In the genomic region with DNA sequence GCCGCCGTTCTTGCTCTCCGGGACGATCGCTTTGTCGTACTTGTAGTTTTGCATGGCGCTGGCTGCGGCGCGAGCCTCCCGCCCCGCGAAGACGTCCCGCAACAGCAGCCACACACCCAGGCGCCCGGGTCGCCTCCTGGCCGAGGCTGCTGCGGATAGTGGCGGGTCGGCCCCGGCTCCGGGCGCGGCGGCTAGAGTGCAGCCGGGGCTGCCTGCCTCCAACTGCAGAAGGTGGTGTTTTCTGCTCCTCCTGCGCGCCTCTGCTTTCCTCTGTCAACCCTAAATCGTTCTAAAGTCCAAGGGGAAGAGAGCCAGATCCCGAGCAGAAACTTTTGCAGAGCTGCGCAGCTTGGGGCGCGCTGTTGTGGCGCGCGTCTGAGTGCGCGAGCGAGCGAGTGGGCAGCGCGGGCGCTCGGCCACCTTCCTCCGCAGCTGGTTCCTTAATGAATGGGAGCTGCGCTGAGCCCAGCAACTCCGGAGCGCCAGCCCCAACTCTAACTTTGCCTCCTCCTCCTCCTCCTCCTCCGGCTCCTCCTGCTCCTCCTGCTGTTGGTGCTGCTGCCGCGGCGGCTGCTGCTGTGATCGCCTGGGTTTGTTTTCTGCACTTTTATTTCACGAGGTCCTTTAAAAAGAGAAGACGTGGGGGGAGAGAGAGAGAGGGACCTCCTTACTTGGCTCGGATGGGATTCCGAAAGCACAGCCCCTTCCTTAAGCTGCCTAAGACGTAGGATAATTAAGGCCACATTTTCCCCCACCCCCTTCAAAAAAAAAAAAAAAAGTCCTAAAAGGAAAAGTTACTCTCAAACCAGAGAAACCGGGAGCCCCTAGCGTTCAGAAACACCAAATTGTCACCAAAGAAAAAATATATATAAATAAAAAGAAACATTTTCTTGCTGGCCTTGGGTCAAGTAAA, we compare ENCODE assay signal across 8 cellular contexts. TPM values are rescaled to one million over a fixed set of nuclear protein-coding genes. Genes with fewer than 3 reads are reported as not detected.
DNase-seq lines count a peak whose midpoint lies in the region; ATAC-seq and TF ChIP-seq lines count a peak whose summit lies in the region.

Gene PLPP3, minus strand, starts transcription at position 601 of the 913 bp plus-strand sequence. Its CDS starts 547 bp downstream, at position 54.

- ATAC-seq in GM18505 (IDR thresholded peaks at IDR 0.05; ENCODE audit: unreplicated experiment): peak; percentile 43
- peak; percentile 16 for ATAC-seq in activated B cell treated with CpG ODN at 0.5 μM for 24 hours (ENCODE audit: low read depth)
- peak; percentile 91 for ATAC-seq in mucosa of descending colon

- peak within 1 kb of the TSS; percentile 91 for H3K4me3 Mint-ChIP-seq in activated B cell treated with CpG ODN at 0.5 μM for 24 hours
- peak within 1 kb of the TSS; percentile 95 for H3K4me3 Mint-ChIP-seq in type B pancreatic cell

- CTCF ChIA-PET in activated B cell treated with CpG ODN at 0.5 μM for 24 hours (lab: Charles Lee): interaction anchor here (0.6 to 7.1 kb wide), 6 partner anchors 170 to 1241 kb away, joined by 3 to 54 read pairs (median 4); no protein-coding TSS in a partner anchor

- H3K4me3 ChIP-seq in mucosa of descending colon: peak within 1 kb of the TSS; percentile 60

- TF ChIP-seq CTCF in activated B cell treated with CpG ODN at 0.5 μM for 24 hours (IDR thresholded peaks at IDR 0.05) (no peak), mucosa of descending colon (IDR thresholded peaks at IDR 0.05) (no peak), type B pancreatic cell (conservative IDR thresholded peaks at IDR 0.05) (peak; percentile 81)

- H3K27ac Mint-ChIP-seq in activated B cell treated with CpG ODN at 0.5 μM for 24 hours: peak within 1 kb of the TSS; percentile 59
- peak within 1 kb of the TSS; percentile 86 for H3K27ac Mint-ChIP-seq in type B pancreatic cell

- H3K9me3 Mint-ChIP-seq in activated B cell treated with CpG ODN at 0.5 μM for 24 hours (no peaks in the 10 kb centered on the region), type B pancreatic cell (no peaks in the 10 kb centered on the region)

- no peaks in the 10 kb centered on the region for H3K36me3 Mint-ChIP-seq in activated B cell treated with CpG ODN at 0.5 μM for 24 hours (ENCODE audit: low read depth)
- H3K36me3 Mint-ChIP-seq in type B pancreatic cell: no peaks in the 10 kb centered on the region

- H3K27me3 Mint-ChIP-seq in activated B cell treated with CpG ODN at 0.5 μM for 24 hours (no peaks in the 10 kb centered on the region), type B pancreatic cell (peaks cover 3% of the 10 kb centered on the region)

- no peaks in the 10 kb centered on the region for H3K36me3 ChIP-seq in mucosa of descending colon (ENCODE audit: low read depth)

- peak; percentile 91 for DNase-seq in AG20443 (ENCODE audit: low spot score)
- peak; percentile 80 for DNase-seq in NCI-H2029 (lab: John Stamatoyannopoulos, UW)
- peak; percentile 43 for DNase-seq in activated B cell treated with CpG ODN at 0.5 μM for 24 hours
- DNase-seq in fibroblast of gingiva (ENCODE audit: low read depth): peak; percentile 100
- peak; percentile 82 to 86 (median 84) for DNase-seq in mucosa of descending colon
- peak; percentile 85 for DNase-seq in type B pancreatic cell (ENCODE audit: extremely low spot score, unreplicated experiment)
- no peak for DNase-seq in GM19240 (ENCODE audit: insufficient read length, low spot score)

- no peaks in the 10 kb centered on the region for H3K9me3 ChIP-seq in mucosa of descending colon

- H3K4me1 Mint-ChIP-seq in activated B cell treated with CpG ODN at 0.5 μM for 24 hours: peaks cover 54% of the 10 kb centered on the region
- H3K4me1 Mint-ChIP-seq in type B pancreatic cell (ENCODE audit: unreplicated experiment): peaks cover 36% of the 10 kb centered on the region

- POLR2A ChIA-PET in activated B cell treated with CpG ODN at 0.5 μM for 24 hours (lab: Charles Lee): interaction anchor here (1.1 to 2.2 kb wide), 3 partner anchors 54 to 1291 kb away, joined by 3 to 6 read pairs (median 4); no protein-coding TSS in a partner anchor

- intact Hi-C loops in activated B cell treated with CpG ODN at 0.5 μM for 24 hours (cut with micrococcal nuclease): loop anchor here (1.0 to 10.0 kb wide), 4 partner anchors 106 to 1364 kb away; partner anchors contain the start of gene USP24
- intact Hi-C loops in mucosa of descending colon (cut with DNase I, micrococcal nuclease): loop anchor here in 1 of 2 donors (10.0 kb wide), 1 partner anchor 164 kb away; no protein-coding TSS in a partner anchor

- TF ChIP-seq POLR2A in GM18505 (IDR thresholded peaks at IDR 0.05; ENCODE audit: borderline replicate concordance, extremely low read depth, insufficient read depth, insufficient read length): no peak

- no peaks in the 10 kb centered on the region for H3K4me1 ChIP-seq in mucosa of descending colon (ENCODE audit: low read depth)

RNA-seq across cellular contexts. Expression of gene PLPP3, which starts in this region (rescaled TPM):
- total RNA-seq in activated B cell treated with CpG ODN at 0.5 μM for 24 hours (4.6 TPM in 2 replicates), mucosa of descending colon (10 to 100 TPM; 25.3 to 80.5 (median 42.3) TPM), type B pancreatic cell (ENCODE audit: low replicate concordance) (32.6 and 79.0 TPM in 2 replicates)

Comparison
In these comparisons a context has a peak if more than half of its experiments do, and no peak if none do; other contexts are left out.
1. ATAC-seq: peak in every context shown above with its lines; median percentile 91 in mucosa of descending colon; 43 in GM18505; 16 in activated B cell treated with CpG ODN at 0.5 μM for 24 hours.